ENCODE assay signal across 1 cellular context in the genomic region with DNA sequence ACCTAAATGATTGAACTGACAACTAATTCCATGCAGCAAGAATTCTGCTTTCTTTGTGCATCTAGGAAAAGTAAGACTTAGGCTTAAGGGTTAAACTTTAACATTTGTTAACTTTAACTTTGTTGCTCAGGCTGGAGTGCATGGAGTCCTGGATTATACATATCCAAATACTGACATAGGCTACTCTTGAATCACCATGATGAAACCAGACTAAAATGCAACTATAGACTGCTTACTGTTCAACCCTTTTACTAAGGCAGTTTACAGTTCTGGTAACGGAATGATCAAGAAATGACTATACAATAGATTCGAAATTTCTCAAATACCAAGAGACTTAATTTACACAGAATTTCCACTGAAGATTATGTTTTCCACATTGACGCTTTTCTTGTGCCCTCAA.
TF ChIP-seq lines count a peak whose summit lies in the region.

No MANE protein-coding gene starts in this region.

TF ChIP-seq in HepG2, 621 proteins besides CTCF, POLR2A, EP300 and RAD21:
- TF ChIP-seq MXI1 (IDR thresholded peaks at IDR 0.05; ENCODE audit: borderline replicate concordance, low read depth, low read length), result no peak
- no peak for TF ChIP-seq SMARCE1 (IDR thresholded peaks at IDR 0.05; ENCODE audit: borderline replicate concordance)
- no peak for TF ChIP-seq MZF1 (CRISPR knock-in tag; IDR thresholded peaks at IDR 0.05; ENCODE audit: borderline replicate concordance)
- no peak for TF ChIP-seq GTF3A (CRISPR knock-in tag; conservative IDR thresholded peaks at IDR 0.05)
- no peak for TF ChIP-seq TSC22D2 (CRISPR knock-in tag; IDR thresholded peaks at IDR 0.05; ENCODE audit: borderline replicate concordance)
- no peak for TF ChIP-seq FOXO1 (CRISPR knock-in tag; IDR thresholded peaks at IDR 0.05)
- no peak for TF ChIP-seq TRIM24 (CRISPR knock-in tag; IDR thresholded peaks at IDR 0.05)
- no peak for TF ChIP-seq ZMAT3 (CRISPR knock-in tag; conservative IDR thresholded peaks at IDR 0.05)
- TF ChIP-seq STAT6 (CRISPR knock-in tag; IDR thresholded peaks at IDR 0.05; ENCODE audit: borderline replicate concordance), result no peak
- no peak for TF ChIP-seq GLI4 (CRISPR knock-in tag; IDR thresholded peaks at IDR 0.05; ENCODE audit: borderline replicate concordance)
- no peak for TF ChIP-seq SP140L (CRISPR knock-in tag; IDR thresholded peaks at IDR 0.05; ENCODE audit: borderline replicate concordance)
